Comparison of ENCODE assay signal across 8 cellular contexts in the genomic region with DNA sequence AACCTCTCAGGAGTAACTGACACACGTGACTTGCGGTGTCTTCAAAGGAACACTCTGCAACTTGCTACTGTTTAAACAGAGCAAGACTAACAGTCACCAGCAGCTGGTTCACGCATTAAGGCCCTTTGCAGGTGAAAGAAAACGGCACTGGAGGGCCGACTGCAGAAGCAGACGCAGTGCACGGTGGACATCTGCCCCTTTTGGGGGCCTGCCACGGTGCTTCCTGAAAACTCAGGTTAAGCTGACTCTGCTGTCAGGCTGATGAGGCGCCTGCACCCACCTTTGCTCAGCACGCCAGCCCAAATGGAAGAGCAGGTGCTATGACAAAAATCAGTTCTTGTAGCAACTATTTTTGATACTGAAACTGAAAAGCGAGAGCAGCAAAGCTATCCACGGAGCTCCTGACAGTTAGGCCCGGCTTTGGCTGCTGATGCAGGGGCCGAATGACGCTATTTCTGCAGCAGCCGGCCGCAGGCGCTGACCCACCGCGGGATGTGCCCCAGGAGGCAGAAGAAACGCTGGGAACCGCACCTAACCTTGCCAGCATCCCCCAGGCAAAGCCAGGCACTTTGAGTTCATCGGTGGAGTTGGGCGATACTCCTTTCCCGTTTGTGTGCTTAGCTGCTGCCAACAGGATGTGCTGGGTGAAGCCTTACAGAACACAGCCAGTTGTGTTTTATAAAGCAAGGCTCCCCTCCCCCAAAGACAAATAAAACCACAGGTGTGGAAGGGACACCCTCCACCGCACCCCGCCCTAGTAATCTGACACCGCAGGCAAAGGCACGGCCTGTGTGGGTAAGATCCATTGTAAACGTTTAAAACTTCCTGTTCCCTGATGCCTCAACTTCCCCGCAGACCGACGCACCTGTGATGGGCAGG. TPM values are rescaled to one million over a fixed set of nuclear protein-coding genes. Genes with fewer than 3 reads are reported as not detected.
DNase-seq lines count a peak whose midpoint lies in the region; ATAC-seq, FAIRE-seq and TF ChIP-seq lines count a peak whose summit lies in the region.

No MANE protein-coding gene starts in this region.

- H3K9ac ChIP-seq in endocrine pancreas (ENCODE audit: control insufficient read depth, insufficient read depth, low read length): peak overlapping the region; percentile 62

- CTCF ChIA-PET in activated B cell treated with CpG ODN at 0.5 μM for 24 hours (lab: Charles Lee): no interaction called here

- POLR2A ChIA-PET in activated B cell treated with CpG ODN at 0.5 μM for 24 hours (lab: Charles Lee): interaction anchor here (0.8 to 2.0 kb wide), 3 partner anchors 29 to 187 kb away, joined by 3 to 9 read pairs (median 4); a partner anchor contains a TSS

- no peak for FAIRE-seq in RCC 7860 (lab: Jason Lieb, UNC)

- H3K36me3 Mint-ChIP-seq in activated B cell treated with CpG ODN at 0.5 μM for 24 hours (ENCODE audit: low read depth): peaks cover 42% of the 10 kb centered on the region

- TF ChIP-seq CTCF in activated B cell treated with CpG ODN at 0.5 μM for 24 hours (IDR thresholded peaks at IDR 0.05) (no peak), psoas muscle (IDR thresholded peaks at IDR 0.05) (no peak)

- H3K9me3 ChIP-seq in endocrine pancreas (ENCODE audit: control insufficient read depth, low read length): no peaks in the 10 kb centered on the region
- no peaks in the 10 kb centered on the region for H3K9me3 ChIP-seq in psoas muscle

- peaks cover 2% of the 10 kb centered on the region for H3K9me3 Mint-ChIP-seq in activated B cell treated with CpG ODN at 0.5 μM for 24 hours

- peaks cover 48% of the 10 kb centered on the region for H3K4me1 Mint-ChIP-seq in activated B cell treated with CpG ODN at 0.5 μM for 24 hours

- WGBS in psoas muscle, 3 donors: 27 to 30% (median 30%) methylated on average over 33 of the region's 33 CpGs

- peaks cover 7% of the 10 kb centered on the region for H3K36me3 ChIP-seq in endocrine pancreas (ENCODE audit: control insufficient read depth, insufficient read depth, low read length)
- peaks cover 0 to 41% of the 10 kb centered on the region in 2 donors for H3K36me3 ChIP-seq in psoas muscle (ENCODE audit: insufficient read depth in 1 of 2, low read depth in 1 of 2)

- peak overlapping the region; percentile 76 for H3K4me3 Mint-ChIP-seq in activated B cell treated with CpG ODN at 0.5 μM for 24 hours

- no peaks in the 10 kb centered on the region for H3K4me1 ChIP-seq in endocrine pancreas (ENCODE audit: control insufficient read depth, insufficient read depth, low read length)
- no peaks in the 10 kb centered on the region for H3K4me1 ChIP-seq in psoas muscle

- peak overlapping the region; percentile 71 for H3K27ac Mint-ChIP-seq in activated B cell treated with CpG ODN at 0.5 μM for 24 hours

- H3K27me3 ChIP-seq in endocrine pancreas (ENCODE audit: control insufficient read depth, insufficient read depth, low read length) (no peaks in the 10 kb centered on the region), psoas muscle (ENCODE audit: insufficient read depth in 3 of 3, low read length in 2 of 3) (peaks cover 0 to 5% (median 0%) of the 10 kb centered on the region in 3 donors)

- peak; percentile 97 for DNase-seq in NCI-H1105 treated with DMSO at 0.1 percent for 48 hours (lab: John Stamatoyannopoulos, UW)
- DNase-seq in activated B cell treated with CpG ODN at 0.5 μM for 24 hours: peak; percentile 22
- DNase-seq in psoas muscle: peak in 1 of 2 donors; percentile 53
- no peak for DNase-seq in occipital lobe (lab: John Stamatoyannopoulos, UW)
- no peak for DNase-seq in RCC 7860 (ENCODE audit: low spot score)

- peak overlapping the region; percentile 19 for H3K4me3 ChIP-seq in endocrine pancreas (ENCODE audit: control insufficient read depth, insufficient read depth, low read length)
- H3K4me3 ChIP-seq in psoas muscle: no peak overlapping the region

- no peak overlapping the region for H3K27ac ChIP-seq in psoas muscle

- no peaks in the 10 kb centered on the region for H3K27me3 Mint-ChIP-seq in activated B cell treated with CpG ODN at 0.5 μM for 24 hours

- intact Hi-C loops in activated B cell treated with CpG ODN at 0.5 μM for 24 hours (cut with micrococcal nuclease): no loop called here
- intact Hi-C loops in psoas muscle (cut with DNase I): no loop called here

- ATAC-seq in GM18508 (IDR thresholded peaks at IDR 0.05; ENCODE audit: insufficient read depth, unreplicated experiment) (peak; percentile 44), HG02623 (IDR thresholded peaks at IDR 0.05; ENCODE audit: unreplicated experiment) (peak; percentile 48), activated B cell treated with CpG ODN at 0.5 μM for 24 hours (ENCODE audit: low read depth) (peak; percentile 60), psoas muscle (peak; percentile 18 to 45 (median 37))

RNA-seq across cellular contexts. Expression of a gene that starts 21.1 kb away (rescaled TPM):
- 0.22 and 0.35 TPM in 2 replicates for total RNA-seq in activated B cell treated with CpG ODN at 0.5 μM for 24 hours
- total RNA-seq in psoas muscle: not detected
- polyA plus RNA-seq in psoas muscle: not detected
- not detected for total RNA-seq in occipital lobe

RNA-seq across cellular contexts. Expression of a gene that starts 29.0 kb away (rescaled TPM):
- 87.5 and 100 TPM in 2 replicates for total RNA-seq in activated B cell treated with CpG ODN at 0.5 μM for 24 hours
- total RNA-seq in psoas muscle: 10 to 100 TPM; 24.9 to 37.2 (median 33.1) TPM
- polyA plus RNA-seq in psoas muscle: 10 to 100 TPM; 24.2 to 92.4 (median 52.3) TPM
- 101 TPM for total RNA-seq in occipital lobe

Comparison
In these comparisons a context has a peak if more than half of its experiments do, and no peak if none do; other contexts are left out.
1. DNase-seq: peak in NCI-H1105 treated with DMSO at 0.1 percent for 48 hours (single experiment) and activated B cell treated with CpG ODN at 0.5 μM for 24 hours (single experiment); none in occipital lobe (single experiment) and RCC 7860 (single experiment).
2. Peak in every context shown above with its lines, with median percentiles within 50 percentile points of each other: ATAC-seq.